In genomic region chr5:85843535-85843934, GRCh38 we compare ENCODE assay signal across 19 cellular contexts.
DNase-seq lines count a peak whose midpoint lies in the region; ATAC-seq and TF ChIP-seq lines count a peak whose summit lies in the region.
"Had no signal": no experiment of that assay in that cellular context is flagged by ENCODE, and none has a peak within 500 bp of the region (broad histone marks: within the 10 kb centered on the region; RNA-seq: fewer than 3 reads in every experiment).

No MANE protein-coding gene starts in this region.

- H3K9me3 Mint-ChIP-seq in stimulated activated naive CD8-positive, alpha-beta T cell treated with anti-CD3 and anti-CD28 coated beads, Interleukin-15, amount 100 ng/mL, for 72 hours = no peaks in the 10 kb centered on the region
- H3K9me3 Mint-ChIP-seq in nephron progenitor cell = no peaks in the 10 kb centered on the region

- DNase-seq in stimulated activated naive CD8-positive, alpha-beta T cell treated with anti-CD3 and anti-CD28 coated beads, Interleukin-15, Interleukin-2, amounts not matched to agents 100 U/mL and 50 U/mL, for 24 hours = peak; percentile 3
- DNase-seq in stimulated activated naive CD8-positive, alpha-beta T cell treated with anti-CD3 and anti-CD28 coated beads, Interleukin-15, amount 100 ng/mL, for 72 hours = no peak
- DNase-seq in nephron progenitor cell (no peak), spleen (peak; percentile 65), SIG-M5 (lab: John Stamatoyannopoulos, UW) (no peak), cerebellar nuclear complex (lab: John Stamatoyannopoulos, UW) (no peak)
- DNase-seq: 8988T; Calu3; CD4-positive, alpha-beta memory T cell; DMS53; DND-41; EL; GM23248; HFFc6; IMR-90 had no signal

- H3K4me3 Mint-ChIP-seq in stimulated activated naive CD8-positive, alpha-beta T cell treated with anti-CD3 and anti-CD28 coated beads, Interleukin-15, amount 100 ng/mL, for 72 hours = no peak overlapping the region
- H3K4me3 Mint-ChIP-seq in nephron progenitor cell = no peak overlapping the region
- H3K4me3 Mint-ChIP-seq: CD14-positive monocyte; CD4-positive, alpha-beta memory T cell; HFFc6 had no signal

- H3K36me3 ChIP-seq in spleen = no peaks in the 10 kb centered on the region
- H3K36me3 ChIP-seq: BLaER1 had no signal

- no peak overlapping the region for H3K27ac Mint-ChIP-seq in stimulated activated naive CD8-positive, alpha-beta T cell treated with anti-CD3 and anti-CD28 coated beads, Interleukin-15, amount 100 ng/mL, for 72 hours
- H3K27ac Mint-ChIP-seq in nephron progenitor cell = peak overlapping the region; percentile 47
- H3K27ac Mint-ChIP-seq: CD14-positive monocyte; CD4-positive, alpha-beta memory T cell; HFFc6 had no signal

- 86 to 93% (median 88%) methylated on average over 8 to 11 of the region's 11 CpGs for WGBS in spleen, 5 donors

- no peaks in the 10 kb centered on the region for H3K27me3 Mint-ChIP-seq in stimulated activated naive CD8-positive, alpha-beta T cell treated with anti-CD3 and anti-CD28 coated beads, Interleukin-15, amount 100 ng/mL, for 72 hours
- H3K27me3 Mint-ChIP-seq in nephron progenitor cell (ENCODE audit: low read depth, poor library complexity) = no peaks in the 10 kb centered on the region
- H3K27me3 Mint-ChIP-seq: CD4-positive, alpha-beta memory T cell had no signal

- no peak for TF ChIP-seq CTCF in nephron progenitor cell (IDR thresholded peaks at IDR 0.05)
- no peak for TF ChIP-seq CTCF in spleen (IDR thresholded peaks at IDR 0.05 in 8 of 11, conservative IDR thresholded peaks at IDR 0.05 in 3 of 11)

- no peaks in the 10 kb centered on the region for H3K27me3 ChIP-seq in spleen (replicated peaks in 1 of 7)
- H3K27me3 ChIP-seq: BLaER1 had no signal

- no peak for ATAC-seq in stimulated activated naive CD8-positive, alpha-beta T cell treated with anti-CD3 and anti-CD28 coated beads, Interleukin-15, Interleukin-2, amounts not matched to agents 100 U/mL and 50 U/mL, for 24 hours
- no peak for ATAC-seq in stimulated activated naive CD8-positive, alpha-beta T cell treated with anti-CD3 and anti-CD28 coated beads, Interleukin-15, amount 100 ng/mL, for 72 hours
- ATAC-seq in HG03025 (IDR thresholded peaks at IDR 0.05; ENCODE audit: low FRiP score, unreplicated experiment) = no peak
- ATAC-seq: HCT116 had no signal

- no peaks in the 10 kb centered on the region for H3K4me1 Mint-ChIP-seq in stimulated activated naive CD8-positive, alpha-beta T cell treated with anti-CD3 and anti-CD28 coated beads, Interleukin-15, amount 100 ng/mL, for 72 hours
- H3K4me1 Mint-ChIP-seq in nephron progenitor cell = no peaks in the 10 kb centered on the region
- H3K4me1 Mint-ChIP-seq: CD14-positive monocyte; CD4-positive, alpha-beta memory T cell had no signal

- H3K9me3 ChIP-seq in spleen = peaks cover 0 to 8% (median 0%) of the 10 kb centered on the region in 8 donors
- H3K9me3 ChIP-seq: BLaER1 had no signal

- no peak overlapping the region for H3K4me3 ChIP-seq in spleen
- H3K4me3 ChIP-seq: BLaER1, GM23248 had no signal

- no peak overlapping the region for H3K27ac ChIP-seq in spleen
- H3K27ac ChIP-seq: BLaER1, GM23248 had no signal

- TF ChIP-seq POLR2A in spleen (IDR thresholded peaks at IDR 0.05) = no peak

- H3K4me1 ChIP-seq in spleen = no peaks in the 10 kb centered on the region
- H3K4me1 ChIP-seq: BLaER1 had no signal

- intact Hi-C loops in spleen (cut with DNase I; ENCODE audit: low total_unique reads) = no loop called here

- no peaks in the 10 kb centered on the region for H3K36me3 Mint-ChIP-seq in nephron progenitor cell (ENCODE audit: low read depth)
- H3K36me3 Mint-ChIP-seq: CD14-positive monocyte; CD4-positive, alpha-beta memory T cell had no signal

Comparison
In these comparisons a context has a peak if more than half of its experiments do, and no peak if none do; other contexts are left out.
1. DNase-seq: peak in stimulated activated naive CD8-positive, alpha-beta T cell treated with anti-CD3 and anti-CD28 coated beads, Interleukin-15, Interleukin-2, amounts not matched to agents 100 U/mL and 50 U/mL, for 24 hours (single experiment) and spleen (single experiment); none in stimulated activated naive CD8-positive, alpha-beta T cell treated with anti-CD3 and anti-CD28 coated beads, Interleukin-15, amount 100 ng/mL, for 72 hours (0 of 2), nephron progenitor cell (single experiment), SIG-M5 (single experiment) and cerebellar nuclear complex (0 of 2).